Comparison of ENCODE assay signal across 18 cellular contexts in genomic region chr10:98610301-98610700, GRCh38.
DNase-seq lines count a peak whose midpoint lies in the region; ATAC-seq and TF ChIP-seq lines count a peak whose summit lies in the region.
"Had no signal": no experiment of that assay in that cellular context is flagged by ENCODE, and none has a peak within 500 bp of the region (broad histone marks: within the 10 kb centered on the region; RNA-seq: fewer than 3 reads in every experiment).

No MANE protein-coding gene starts in this region.

- ATAC-seq in HG02970 (IDR thresholded peaks at IDR 0.05; ENCODE audit: low FRiP score, unreplicated experiment): no peak
- ATAC-seq in HG02588 (IDR thresholded peaks at IDR 0.05; ENCODE audit: unreplicated experiment): no peak
- ATAC-seq: HCT116, Panc1 had no signal

- peak; percentile 1 for DNase-seq in M059J (ENCODE audit: low read depth)
- DNase-seq in astrocyte of the spinal cord (ENCODE audit: low read depth, low spot score): peak; percentile 33
- DNase-seq in superior temporal gyrus (ENCODE audit: extremely low spot score): peak; percentile 19
- no peak for DNase-seq in A172 (ENCODE audit: low spot score)
- DNase-seq: DMS 273 treated with DMSO at 0.1 percent for 48 hours, EL, KBM-7, MM.1S, NCI-H1105 treated with DMSO at 0.1 percent for 48 hours, NCI-H187 treated with DMSO at 0.1 percent for 48 hours, NCI-H774 had no signal

- no peaks in the 10 kb centered on the region for H3K4me1 ChIP-seq in mesodermal cell (ENCODE audit: control insufficient read depth, insufficient read depth, low read length, poor library complexity, severe bottlenecking)
- H3K4me1 ChIP-seq: BLaER1 had no signal

- TF ChIP-seq CTCF in astrocyte of the spinal cord (IDR thresholded peaks at IDR 0.05; ENCODE audit: low read depth, low read length): no peak

- H3K4me3 ChIP-seq in astrocyte of the spinal cord (ENCODE audit: low read depth, low read length) (no peak overlapping the region), mesodermal cell (ENCODE audit: extremely low read depth, insufficient read depth, low read length, poor library complexity, severe bottlenecking) (no peak overlapping the region)
- H3K4me3 ChIP-seq: BLaER1, SK-N-MC had no signal

- H3K36me3 ChIP-seq in mesodermal cell (ENCODE audit: control insufficient read depth, insufficient read depth, low read length): no peaks in the 10 kb centered on the region
- H3K36me3 ChIP-seq: BLaER1 had no signal

- in situ Hi-C loops in astrocyte of the spinal cord (cut with HindIII; ENCODE audit: low sequenced_read_pairs): no loop called here

- H3K27ac ChIP-seq in mesodermal cell (ENCODE audit: low read depth, low read length, severe bottlenecking): peak overlapping the region; percentile 90
- H3K27ac ChIP-seq: BLaER1, SK-N-MC had no signal

- no peaks in the 10 kb centered on the region for H3K9me3 ChIP-seq in mesodermal cell (ENCODE audit: control insufficient read depth, low read length)
- H3K9me3 ChIP-seq: BLaER1 had no signal

- WGBS in mesodermal cell (ENCODE audit: insufficient coverage in 2 of 2), 2 experiments: 100% methylated on average over 1 of the region's 1 CpG; no CpG with 5 or more reads in 1 of the 2 experiments
